In genomic region chr3:65939184-65939583, GRCh38 we compare ENCODE assay signal across 1 cellular context.
TF ChIP-seq lines count a peak whose summit lies in the region.

No MANE protein-coding gene starts in this region.

TF ChIP-seq in HCT116, 20 proteins besides CTCF, POLR2A, EP300 and RAD21 (continued from another document):
- TF ChIP-seq EZH2phosphoT487 (IDR thresholded peaks at IDR 0.05; ENCODE audit: borderline replicate concordance) (no peak), REST (IDR thresholded peaks at IDR 0.05; ENCODE audit: low read depth) (no peak), EGR1 (IDR thresholded peaks at IDR 0.05; ENCODE audit: low read depth) (no peak), ELF1 (IDR thresholded peaks at IDR 0.05; ENCODE audit: borderline replicate concordance, low read depth) (no peak), ATF3 (IDR thresholded peaks at IDR 0.05) (no peak), EZH2 (IDR thresholded peaks at IDR 0.05) (no peak), TCF7L2 (IDR thresholded peaks at IDR 0.05; ENCODE audit: borderline replicate concordance, extremely low read depth, insufficient read depth, insufficient read length) (no peak)
